9 cellular contexts compared by ENCODE assay signal in genomic region chr18:45559258-45559657, GRCh38. TPM values are rescaled to one million over a fixed set of nuclear protein-coding genes. Genes with fewer than 3 reads are reported as not detected.
"Had no signal": no experiment of that assay in that cellular context is flagged by ENCODE, and none has a peak within 500 bp of the region (broad histone marks: within the 10 kb centered on the region; RNA-seq: fewer than 3 reads in every experiment).

No MANE protein-coding gene starts in this region.

- H3K4me3 ChIP-seq: GM23248, HAP-1 had no signal

- FAIRE-seq: HTR-8/SVneo had no signal

- H3K9ac ChIP-seq: GM23248, KMS-11 had no signal

- DNase-seq: GM23248, GOT3, H7, KBM-7 had no signal

- H2AFZ ChIP-seq: GM23248 had no signal

- H3K9me3 ChIP-seq: HAP-1 had no signal

- H3K4me1 ChIP-seq: HAP-1 had no signal

- H3K36me3 ChIP-seq: HAP-1 had no signal

- H3K27ac ChIP-seq: GM23248, KMS-11 had no signal

- ATAC-seq: HCT116 had no signal

- H3K4me2 ChIP-seq: KMS-11 had no signal

RNA-seq across cellular contexts. Expression of gene SLC14A2, which starts 56.0 kb away (rescaled TPM):
- total RNA-seq: H7, HT-29 had no signal
- polyA plus RNA-seq: GM23248 had no signal
